ENCODE assay signal across 8 cellular contexts in genomic region chr9:16832101-16832500, GRCh38. TPM values are rescaled to one million over a fixed set of nuclear protein-coding genes. Genes with fewer than 3 reads are reported as not detected.
"Had no signal": no experiment of that assay in that cellular context is flagged by ENCODE, and none has a peak within 500 bp of the region (broad histone marks: within the 10 kb centered on the region; RNA-seq: fewer than 3 reads in every experiment).

No MANE protein-coding gene starts in this region.

- H3K4me3 Mint-ChIP-seq: GM23338, H9 had no signal

- H3K27ac Mint-ChIP-seq: GM23338 had no signal

- DNase-seq: H9, HCEC 1CT, IMR-90 had no signal

- H3K4me3 ChIP-seq: GM23338, K562 had no signal

- FAIRE-seq: H1, H54, K562 had no signal

- H3K4me2 ChIP-seq: GM23338 had no signal

- ATAC-seq: GM23338, K562 had no signal

- H2AFZ ChIP-seq: GM23338 had no signal

- H3K27ac ChIP-seq: HL-60 had no signal

- H3K9me3 Mint-ChIP-seq: GM23338, H9 had no signal

RNA-seq across cellular contexts. Expression of gene BNC2, which starts 38.4 kb away (rescaled TPM):
- total RNA-seq: K562 had no signal
- polyA plus RNA-seq: K562 had no signal
